8 cellular contexts compared by ENCODE assay signal in the genomic region with DNA sequence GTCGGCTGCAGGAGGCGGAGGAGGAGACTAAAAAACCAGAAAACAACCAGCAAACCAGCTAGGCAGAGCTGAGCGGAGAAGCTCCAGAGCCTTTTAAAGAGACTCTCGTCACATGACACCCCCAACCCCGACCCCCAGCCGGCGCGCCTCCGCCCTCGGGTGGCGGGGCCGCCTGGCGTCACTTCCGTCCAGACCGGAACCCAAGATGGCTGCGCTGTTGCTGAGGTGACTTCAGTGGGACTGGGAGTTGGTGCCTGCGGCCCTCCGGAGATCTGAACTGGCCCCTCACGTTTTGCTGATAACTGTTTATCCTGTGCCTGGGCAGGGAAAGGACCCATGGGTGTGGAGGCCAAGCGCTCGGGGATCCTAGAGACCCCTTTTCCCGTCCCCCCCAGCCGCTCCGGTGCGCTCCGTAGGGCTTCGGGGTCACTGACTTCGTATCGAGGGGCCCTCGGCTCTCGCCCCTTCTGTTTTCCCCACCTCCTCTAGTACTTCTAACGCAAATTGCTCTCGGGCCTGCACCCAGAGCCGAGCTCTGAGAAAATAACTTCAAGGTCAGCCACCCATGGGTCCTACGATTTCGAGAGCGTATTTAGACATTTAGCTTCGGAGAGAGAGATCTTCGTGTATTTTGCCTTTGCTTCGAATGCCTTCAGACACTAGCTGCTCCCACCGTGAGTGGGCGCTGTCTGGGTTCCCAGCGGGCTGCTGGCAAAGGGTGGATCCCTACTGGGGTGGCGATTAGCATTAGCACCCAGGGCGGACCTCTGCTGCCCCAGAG. TPM values are rescaled to one million over a fixed set of nuclear protein-coding genes. Genes with fewer than 3 reads are reported as not detected.
A peak's percentile ranks its signal among the peaks of the same experiment; 100 is the strongest.
DNase-seq lines count a peak whose midpoint lies in the region; ATAC-seq and TF ChIP-seq lines count a peak whose summit lies in the region.

Gene SDHC (plus strand): TSS at position 181 of the 781 bp plus-strand sequence. CDS start 25 bp downstream, at position 206.

- H3K27me3 ChIP-seq in HUES64 (ENCODE audit: insufficient read depth, low read length) (no peaks in the 10 kb centered on the region), OCI-LY3 (ENCODE audit: low read depth, low read length) (peaks cover 5% of the 10 kb centered on the region; the same call in 1 of the 2 replicates), mononuclear cell (ENCODE audit: insufficient read depth, low read length) (no peaks in the 10 kb centered on the region)

- peak; percentile 30 for TF ChIP-seq CTCF in OCI-LY3 (IDR thresholded peaks at IDR 0.05; ENCODE audit: low read depth, low read length)
- peak; percentile 65 for TF ChIP-seq CTCF in epithelial cell of esophagus (IDR thresholded peaks at IDR 0.05; ENCODE audit: insufficient read depth, low read depth, low read length, missing control alignments)

- H3K79me2 ChIP-seq in OCI-LY3 (ENCODE audit: low read length): peaks cover 21% of the 10 kb centered on the region

- H3K9me3 ChIP-seq in HUES64 (ENCODE audit: insufficient read depth, low read depth, low read length) (no peaks in the 10 kb centered on the region), OCI-LY3 (ENCODE audit: insufficient read depth, low read length) (no peaks in the 10 kb centered on the region), mononuclear cell (ENCODE audit: low read depth, low read length) (no peaks in the 10 kb centered on the region)

- H3K4me1 ChIP-seq in HUES64 (ENCODE audit: insufficient read depth, low read length) (peaks cover 24% of the 10 kb centered on the region), OCI-LY3 (ENCODE audit: low read length) (peaks cover 14% of the 10 kb centered on the region), mononuclear cell (ENCODE audit: insufficient read depth, low read length) (peaks cover 13% of the 10 kb centered on the region)

- H3K9ac ChIP-seq in HUES64 (ENCODE audit: low read depth, low read length) (peak within 1 kb of the TSS; percentile 96), OCI-LY3 (ENCODE audit: low read length) (peak within 1 kb of the TSS; percentile 83)

- H3K36me3 ChIP-seq in HUES64 (ENCODE audit: insufficient read depth, low read length): no peaks in the 10 kb centered on the region; the same call in 1 of the 2 replicates
- no peaks in the 10 kb centered on the region for H3K36me3 ChIP-seq in OCI-LY3 (replicated peaks; ENCODE audit: low read depth, low read length)

- peak; percentile 96 for DNase-seq in DMS 273 (lab: John Stamatoyannopoulos, UW; ENCODE audit: unreplicated experiment)
- DNase-seq in activated T-cell treated with anti-CD3 and anti-CD28 coated beads for 24 hours (ENCODE audit: low read depth): peak; percentile 84
- DNase-seq in epithelial cell of esophagus (ENCODE audit: low read depth): peak; percentile 83
- peak; percentile 79 to 81 for DNase-seq in stimulated activated CD8-positive, alpha-beta memory T cell treated with anti-CD3 and anti-CD28 coated beads, Interleukin-4, amount 100 ng/mL, for 1 hour (ENCODE audit: low read depth in 2 of 2, low spot score in 1 of 2)

- peak within 1 kb of the TSS; percentile 96 for H3K4me3 ChIP-seq in HUES64 (ENCODE audit: low read length)
- peak within 1 kb of the TSS; percentile 86 for H3K4me3 ChIP-seq in OCI-LY3 (ENCODE audit: low read length)
- peak within 1 kb of the TSS; percentile 97 for H3K4me3 ChIP-seq in epithelial cell of esophagus (ENCODE audit: low read length)
- peak within 1 kb of the TSS; percentile 78 for H3K4me3 ChIP-seq in mononuclear cell (ENCODE audit: low read length)

- peak within 1 kb of the TSS; percentile 93 for H2AFZ ChIP-seq in OCI-LY3 (ENCODE audit: low read depth, low read length)

- H3K27ac ChIP-seq in HUES64 (ENCODE audit: low read depth, low read length) (peak within 1 kb of the TSS; percentile 96), OCI-LY3 (ENCODE audit: low read length) (peak within 1 kb of the TSS; percentile 25)

- H3K4me2 ChIP-seq in OCI-LY3 (ENCODE audit: low read length): peak within 1 kb of the TSS; percentile 88

- H4K20me1 ChIP-seq in OCI-LY3 (ENCODE audit: insufficient read depth, low read length): peaks cover 3% of the 10 kb centered on the region; the same call in 1 of the 2 replicates

- peak; percentile 96 for ATAC-seq in GM21390 (IDR thresholded peaks at IDR 0.05; ENCODE audit: unreplicated experiment)

- under 1% methylated on average over 45 of the region's 45 CpGs for WGBS in HUES64

RNA-seq across cellular contexts. Expression of gene SDHC, which starts in this region (rescaled TPM):
- 147 TPM for polyA plus RNA-seq in HUES64 (2013, experiment 1 of 2)
- polyA plus RNA-seq in HUES64 (2013, experiment 2 of 2): 150 TPM
- total RNA-seq in mononuclear cell: 22.7 TPM

Comparison
In these comparisons a context has a peak if more than half of its experiments do, and no peak if none do; other contexts are left out.
1. Peak in every context shown above with its lines: DNase-seq, ATAC-seq, H3K4me3 ChIP-seq and H3K27ac ChIP-seq.